8 cellular contexts compared by ENCODE assay signal in genomic region chr5:111774525-111774924, GRCh38. TPM values are rescaled to one million over a fixed set of nuclear protein-coding genes. Genes with fewer than 3 reads are reported as not detected.
A peak's percentile ranks its signal among the peaks of the same experiment; 100 is the strongest.
DNase-seq lines count a peak whose midpoint lies in the region; ATAC-seq and TF ChIP-seq lines count a peak whose summit lies in the region.

No MANE protein-coding gene starts in this region.

- H2BK20ac ChIP-seq in H9 (ENCODE audit: low read depth, low read length, poor library complexity, severe bottlenecking) = no peak overlapping the region

- no peak overlapping the region for H4K8ac ChIP-seq in H9 (replicated peaks; ENCODE audit: insufficient read length, low read depth, low read length)

- H3K23ac ChIP-seq in H9 (ENCODE audit: insufficient read length, low read depth, low read length) = no peak overlapping the region

- no peak overlapping the region for H3K56ac ChIP-seq in H9 (ENCODE audit: insufficient read length, low read depth, low read length)

- no peaks in the 10 kb centered on the region for H3K79me2 ChIP-seq in H9 (ENCODE audit: insufficient read depth, low read length)
- no peaks in the 10 kb centered on the region for H3K79me2 ChIP-seq in PC-3 (ENCODE audit: low read length)

- BruUV-seq in PC-3 (replicated peaks; lab: Mats Ljungman, UMichigan) = no TSS peak

- no peak overlapping the region for H3K4me3 Mint-ChIP-seq in H9

- no peak overlapping the region for H3K18ac ChIP-seq in H9 (ENCODE audit: insufficient read length, low read depth, low read length)

- DNase-seq in A172 (ENCODE audit: low spot score) (peak; percentile 84), H9 (peak; percentile 45), PC-3 (peak; percentile 84), cardiac muscle cell (ENCODE audit: low read depth in 1 of 2, low spot score in 1 of 2) (peak; percentile 67 to 88), AG20443 (ENCODE audit: low spot score) (no peak)
- DNase-seq in activated effector memory CD4-positive, alpha-beta T cell treated with anti-CD3 and anti-CD28 coated beads, Interleukin-2, amount 50 U/mL, for 16 hours = no peak

- 0 out of 2 replicates have a peak overlapping the region, but pooled peaks have one; percentile 58 for H3K14ac ChIP-seq in H9 (ENCODE audit: insufficient read depth, low read length)

- no peak overlapping the region for H2BK120ac ChIP-seq in H9 (ENCODE audit: low read depth, low read length, poor library complexity, severe bottlenecking)

- no peak overlapping the region for H4K91ac ChIP-seq in H9 (ENCODE audit: insufficient read length, low read depth, low read length)

- H3K4ac ChIP-seq in H9 (ENCODE audit: low read depth, low read length) = no peak overlapping the region

- peak; percentile 59 for ATAC-seq in PC-3
- ATAC-seq in HG03108 (IDR thresholded peaks at IDR 0.05; ENCODE audit: unreplicated experiment) = no peak
- no peak for ATAC-seq in GM21390 (IDR thresholded peaks at IDR 0.05; ENCODE audit: unreplicated experiment)

- no peaks in the 10 kb centered on the region for H4K20me1 ChIP-seq in H9 (ENCODE audit: control insufficient read depth, insufficient read depth, insufficient read length)
- H4K20me1 ChIP-seq in PC-3 (ENCODE audit: low read length) = no peaks in the 10 kb centered on the region

- intact Hi-C loops in PC-3 (cut with micrococcal nuclease) = no loop called here

- H2BK5ac ChIP-seq in H9 (ENCODE audit: insufficient read length, low read length) = no peak overlapping the region

- H3F3A ChIP-seq in PC-3 (ENCODE audit: low read length, unreplicated experiment) = no peaks in the 10 kb centered on the region

- no peaks in the 10 kb centered on the region for H3K79me1 ChIP-seq in H9 (ENCODE audit: insufficient read depth, low read depth, low read length, poor library complexity, severe bottlenecking)

- H3K27me3 ChIP-seq in H9 (ENCODE audit: insufficient read depth, low read length) (no peaks in the 10 kb centered on the region), PC-3 (ENCODE audit: low read length) (no peaks in the 10 kb centered on the region), cardiac muscle cell (no peaks in the 10 kb centered on the region)

- H3K27ac Mint-ChIP-seq in H9 = peak overlapping the region; percentile 59 to 63 (median 63); a peak in 5 of 7 replicates

- no peak overlapping the region for H3K4me2 ChIP-seq in H9 (ENCODE audit: insufficient read depth, insufficient read length, low read length)
- H3K4me2 ChIP-seq in PC-3 (ENCODE audit: low read length) = peak overlapping the region; percentile 43

- H2BK15ac ChIP-seq in H9 (ENCODE audit: low read depth, low read length) = no peak overlapping the region

- no peak overlapping the region for H2AK5ac ChIP-seq in H9 (ENCODE audit: insufficient read length, low read length)

- H2BK12ac ChIP-seq in H9 (ENCODE audit: insufficient read length, low read depth, low read length) = no peak overlapping the region

- H3K9me3 Mint-ChIP-seq in H9 = no peaks in the 10 kb centered on the region

- H3K4me3 ChIP-seq in PC-3 (ENCODE audit: low read length) (no peak overlapping the region), cardiac muscle cell (no peak overlapping the region)

- peak overlapping the region; percentile 99 for H2AFZ ChIP-seq in H9 (ENCODE audit: low read length)
- H2AFZ ChIP-seq in PC-3 (ENCODE audit: low read length) = 0 out of 2 replicates have a peak overlapping the region, but pooled peaks have one; percentile 48

- no peaks in the 10 kb centered on the region for H3K9me2 ChIP-seq in PC-3 (replicated peaks; ENCODE audit: low read length)

- H3T11ph ChIP-seq in H9 (ENCODE audit: low read length) = no peak overlapping the region

- H3K4me1 Mint-ChIP-seq in H9 = peaks cover 15 to 16% of the 10 kb centered on the region in 2 experiments

- CTCF ChIA-PET in PC-3 (lab: Charles Lee) = no interaction called here

- H3K36me3 Mint-ChIP-seq in H9 (ENCODE audit: insufficient read depth in 1 of 3, low read depth in 3 of 3) = no peaks in the 10 kb centered on the region

- H3K23me2 ChIP-seq in H9 (ENCODE audit: insufficient read length, low read depth, low read length, poor library complexity, severe bottlenecking) = no peaks in the 10 kb centered on the region

- H3K9me3 ChIP-seq in H9 (ENCODE audit: control insufficient read depth, low read depth, low read length) (no peaks in the 10 kb centered on the region), PC-3 (ENCODE audit: low read length) (no peaks in the 10 kb centered on the region), cardiac muscle cell (ENCODE audit: low read depth) (no peaks in the 10 kb centered on the region)

- no peak overlapping the region for H4K5ac ChIP-seq in H9 (ENCODE audit: insufficient read length, low read depth, low read length)

- no peak overlapping the region for H3K27ac ChIP-seq in H9 (ENCODE audit: insufficient read length, low read depth, low read length)
- H3K27ac ChIP-seq in PC-3 (ENCODE audit: low read length) = no peak overlapping the region
- H3K27ac ChIP-seq in cardiac muscle cell = peak overlapping the region; percentile 76

- POLR2A ChIA-PET in PC-3 (lab: Charles Lee; ENCODE audit: unreplicated experiment) = no interaction called here

- H3K27me3 Mint-ChIP-seq in H9 (ENCODE audit: low read depth) = no peaks in the 10 kb centered on the region; the same call in 1 of the 2 replicates

- TF ChIP-seq CTCF in H9 (conservative IDR thresholded peaks at IDR 0.05) (no peak), PC-3 (conservative IDR thresholded peaks at IDR 0.05; ENCODE audit: low read depth, low read length) (no peak), cardiac muscle cell (IDR thresholded peaks at IDR 0.05; ENCODE audit: low read depth, low read length) (no peak)

- H3K9ac ChIP-seq in H9 (ENCODE audit: extremely low read depth, insufficient read length, low read length) = no peak overlapping the region
- H3K9ac ChIP-seq in PC-3 (ENCODE audit: low read length) = no peak overlapping the region

- H3K4me1 ChIP-seq in H9 (ENCODE audit: insufficient read depth, low read length) (peaks cover 3% of the 10 kb centered on the region; the same call in 1 of the 2 replicates), PC-3 (ENCODE audit: insufficient read depth, low read length) (peaks cover 13% of the 10 kb centered on the region), cardiac muscle cell (ENCODE audit: low read depth) (peaks cover 9% of the 10 kb centered on the region)

- no peaks in the 10 kb centered on the region for H3K36me3 ChIP-seq in PC-3 (ENCODE audit: low read depth, low read length)
- H3K36me3 ChIP-seq in cardiac muscle cell = no peaks in the 10 kb centered on the region

- no CpG with 5 or more reads among the region's 4 CpGs for WGBS in H9 (ENCODE audit: extremely low coverage, insufficient read length, low lambda C conversion rate)

RNA-seq across cellular contexts. Expression of gene NREP, which starts 17.5 kb away (rescaled TPM):
- 22.3 and 27.2 TPM in 2 replicates for total RNA-seq in A172 (2014; rRNA removed; shearing (Covaris generic))
- total RNA-seq in H9 (2021) (159 and 163 TPM in 2 replicates), PC-3 (2014; rRNA removed) (22.6 and 27.5 TPM in 2 replicates), cardiac muscle cell (613 and 681 TPM in 2 replicates)
- 981 and 1,191 TPM in 2 replicates for polyA plus RNA-seq in cardiac muscle cell

Comparison
In these comparisons a context has a peak if more than half of its experiments do, and no peak if none do; other contexts are left out.
1. DNase-seq: peak in A172 (single experiment), H9 (single experiment), PC-3 (single experiment) and cardiac muscle cell (2 of 2); none in activated effector memory CD4-positive, alpha-beta T cell treated with anti-CD3 and anti-CD28 coated beads, Interleukin-2, amount 50 U/mL, for 16 hours (single experiment) and AG20443 (single experiment).